In the genomic region with DNA sequence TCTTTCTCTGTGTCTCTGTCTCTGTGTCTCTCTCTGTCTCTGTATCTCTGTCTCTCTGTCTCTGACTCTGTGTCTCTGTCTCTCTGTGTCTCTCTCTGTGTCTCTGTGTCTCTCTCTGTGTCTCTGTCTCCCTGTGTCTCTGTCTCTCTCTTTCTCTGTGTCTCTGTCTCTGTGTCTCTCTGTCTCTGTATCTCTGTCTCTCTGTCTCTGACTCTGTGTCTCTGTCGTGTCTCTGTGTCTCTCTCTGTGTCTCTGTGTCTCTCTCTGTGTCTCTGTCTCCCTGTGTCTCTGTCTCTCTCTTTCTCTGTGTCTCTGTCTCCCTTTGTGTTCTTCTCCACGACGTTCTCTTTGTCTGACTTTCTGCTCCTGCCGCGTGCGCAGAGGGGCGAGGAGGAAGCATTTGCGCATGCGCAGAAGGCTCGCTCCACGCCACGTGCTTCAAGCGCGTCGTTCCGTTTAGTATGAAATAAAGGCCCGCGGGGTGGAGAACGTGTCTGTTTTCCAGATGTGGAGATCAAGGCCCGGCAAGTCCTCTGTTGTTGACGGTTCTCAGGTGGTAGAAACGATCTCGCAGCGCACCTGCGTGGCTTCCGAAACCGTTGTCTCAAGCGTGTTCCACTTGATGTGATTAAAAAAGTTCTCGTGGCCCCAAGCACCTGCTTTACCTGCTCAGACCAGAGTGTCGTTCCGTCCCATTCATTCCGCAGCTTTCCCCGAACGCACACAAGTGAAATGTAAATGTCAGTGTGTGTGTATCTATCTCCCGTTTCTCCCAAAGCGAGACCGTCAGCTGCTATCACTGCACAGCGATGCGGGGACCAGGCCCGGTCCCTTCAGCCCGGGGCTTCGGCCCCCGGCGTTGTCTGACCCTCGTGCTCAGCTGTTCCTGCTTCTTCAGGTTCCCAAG, we compare ENCODE assay signal across 1 cellular context.
A peak's percentile ranks its signal among the peaks of the same experiment; 100 is the strongest.
TF ChIP-seq lines count a peak whose summit lies in the region.

No MANE protein-coding gene starts in this region.

TF ChIP-seq in HepG2, 621 proteins besides CTCF, POLR2A, EP300 and RAD21:
- 0 out of 2 replicates have a peak, but pooled peaks have one; percentile 21 for TF ChIP-seq ZBTB38 (CRISPR knock-in tag; IDR thresholded peaks at IDR 0.05)
